Comparison of ENCODE assay signal across 1 cellular context in the genomic region with DNA sequence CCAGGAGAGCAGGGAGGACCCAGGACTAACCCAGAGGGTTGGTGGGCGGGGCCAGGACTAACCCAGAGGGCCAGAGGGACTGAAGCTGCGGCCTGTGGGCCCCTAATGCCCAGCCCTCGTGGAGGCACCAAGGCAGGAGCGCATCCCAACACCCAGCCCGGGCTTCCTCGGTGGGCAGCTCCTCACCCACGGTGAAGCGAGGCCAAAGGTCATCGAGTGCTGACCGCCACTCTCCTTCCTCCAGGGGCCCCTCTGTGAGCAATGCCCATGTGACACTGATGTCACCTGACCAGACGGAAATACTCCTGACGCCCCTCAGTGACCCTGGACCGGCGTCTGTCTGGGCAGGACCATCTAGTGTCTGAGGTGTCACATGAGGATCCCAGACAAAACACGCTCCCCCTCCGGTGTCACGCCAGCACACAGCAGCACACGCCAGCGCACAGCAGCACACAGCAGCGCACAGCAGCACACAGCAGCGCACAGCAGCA.
TF ChIP-seq lines count a peak whose summit lies in the region.

No MANE protein-coding gene starts in this region.

TF ChIP-seq in HepG2, 621 proteins besides CTCF, POLR2A, EP300 and RAD21 (continued from another document and continues in another):
- TF ChIP-seq, protein P1, sequence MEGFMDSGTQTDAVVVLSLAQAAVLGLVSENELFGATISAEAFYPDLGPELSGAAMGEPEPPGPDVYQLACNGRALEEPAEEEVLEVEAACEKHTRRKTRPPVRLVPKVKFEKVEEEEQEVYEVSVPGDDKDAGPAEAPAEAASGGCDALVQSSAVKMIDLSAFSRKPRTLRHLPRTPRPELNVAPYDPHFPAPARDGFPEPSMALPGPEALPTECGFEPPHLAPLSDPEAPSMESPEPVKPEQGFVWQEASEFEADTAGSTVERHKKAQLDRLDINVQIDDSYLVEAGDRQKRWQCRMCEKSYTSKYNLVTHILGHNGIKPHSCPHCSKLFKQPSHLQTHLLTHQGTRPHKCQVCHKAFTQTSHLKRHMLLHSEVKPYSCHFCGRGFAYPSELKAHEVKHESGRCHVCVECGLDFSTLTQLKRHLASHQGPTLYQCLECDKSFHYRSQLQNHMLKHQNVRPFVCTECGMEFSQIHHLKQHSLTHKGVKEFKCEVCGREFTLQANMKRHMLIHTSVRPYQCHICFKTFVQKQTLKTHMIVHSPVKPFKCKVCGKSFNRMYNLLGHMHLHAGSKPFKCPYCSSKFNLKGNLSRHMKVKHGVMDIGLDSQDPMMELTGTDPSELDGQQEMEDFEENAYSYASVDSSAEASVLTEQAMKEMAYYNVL (CRISPR knock-in tag; IDR thresholded peaks at IDR 0.05; ENCODE audit: borderline replicate concordance): no peak
- TF ChIP-seq MED13 (CRISPR knock-in tag; IDR thresholded peaks at IDR 0.05): no peak
- TF ChIP-seq SMARCE1 (IDR thresholded peaks at IDR 0.05; ENCODE audit: borderline replicate concordance): no peak
- peak; percentile 28; the same call in 1 of the 2 replicates for TF ChIP-seq ELF3 (CRISPR knock-in tag; IDR thresholded peaks at IDR 0.05)
- no peak for TF ChIP-seq NFYB (CRISPR knock-in tag; IDR thresholded peaks at IDR 0.05)
- TF ChIP-seq, protein P2, sequence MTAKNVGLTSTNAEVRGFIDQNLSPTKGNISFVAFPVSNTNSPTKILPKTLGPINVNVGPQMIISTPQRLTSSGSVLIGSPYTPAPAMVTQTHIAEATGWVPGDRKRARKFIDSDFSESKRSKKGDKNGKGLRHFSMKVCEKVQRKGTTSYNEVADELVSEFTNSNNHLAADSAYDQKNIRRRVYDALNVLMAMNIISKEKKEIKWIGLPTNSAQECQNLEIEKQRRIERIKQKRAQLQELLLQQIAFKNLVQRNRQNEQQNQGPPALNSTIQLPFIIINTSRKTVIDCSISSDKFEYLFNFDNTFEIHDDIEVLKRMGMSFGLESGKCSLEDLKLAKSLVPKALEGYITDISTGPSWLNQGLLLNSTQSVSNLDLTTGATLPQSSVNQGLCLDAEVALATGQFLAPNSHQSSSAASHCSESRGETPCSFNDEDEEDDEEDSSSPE (CRISPR knock-in tag; IDR thresholded peaks at IDR 0.05): no peak
- TF ChIP-seq, protein P3, sequence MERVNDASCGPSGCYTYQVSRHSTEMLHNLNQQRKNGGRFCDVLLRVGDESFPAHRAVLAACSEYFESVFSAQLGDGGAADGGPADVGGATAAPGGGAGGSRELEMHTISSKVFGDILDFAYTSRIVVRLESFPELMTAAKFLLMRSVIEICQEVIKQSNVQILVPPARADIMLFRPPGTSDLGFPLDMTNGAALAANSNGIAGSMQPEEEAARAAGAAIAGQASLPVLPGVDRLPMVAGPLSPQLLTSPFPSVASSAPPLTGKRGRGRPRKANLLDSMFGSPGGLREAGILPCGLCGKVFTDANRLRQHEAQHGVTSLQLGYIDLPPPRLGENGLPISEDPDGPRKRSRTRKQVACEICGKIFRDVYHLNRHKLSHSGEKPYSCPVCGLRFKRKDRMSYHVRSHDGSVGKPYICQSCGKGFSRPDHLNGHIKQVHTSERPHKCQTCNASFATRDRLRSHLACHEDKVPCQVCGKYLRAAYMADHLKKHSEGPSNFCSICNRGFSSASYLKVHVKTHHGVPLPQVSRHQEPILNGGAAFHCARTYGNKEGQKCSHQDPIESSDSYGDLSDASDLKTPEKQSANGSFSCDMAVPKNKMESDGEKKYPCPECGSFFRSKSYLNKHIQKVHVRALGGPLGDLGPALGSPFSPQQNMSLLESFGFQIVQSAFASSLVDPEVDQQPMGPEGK (CRISPR knock-in tag; IDR thresholded peaks at IDR 0.05): no peak
- TF ChIP-seq, protein P4, sequence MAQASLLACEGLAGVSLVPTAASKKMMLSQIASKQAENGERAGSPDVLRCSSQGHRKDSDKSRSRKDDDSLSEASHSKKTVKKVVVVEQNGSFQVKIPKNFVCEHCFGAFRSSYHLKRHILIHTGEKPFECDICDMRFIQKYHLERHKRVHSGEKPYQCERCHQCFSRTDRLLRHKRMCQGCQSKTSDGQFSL (CRISPR knock-in tag; IDR thresholded peaks at IDR 0.05): no peak
- 0 out of 2 replicates have a peak, but pooled peaks have one; percentile 34 for TF ChIP-seq ZNF543 (CRISPR knock-in tag; IDR thresholded peaks at IDR 0.05)
- TF ChIP-seq, protein P5, sequence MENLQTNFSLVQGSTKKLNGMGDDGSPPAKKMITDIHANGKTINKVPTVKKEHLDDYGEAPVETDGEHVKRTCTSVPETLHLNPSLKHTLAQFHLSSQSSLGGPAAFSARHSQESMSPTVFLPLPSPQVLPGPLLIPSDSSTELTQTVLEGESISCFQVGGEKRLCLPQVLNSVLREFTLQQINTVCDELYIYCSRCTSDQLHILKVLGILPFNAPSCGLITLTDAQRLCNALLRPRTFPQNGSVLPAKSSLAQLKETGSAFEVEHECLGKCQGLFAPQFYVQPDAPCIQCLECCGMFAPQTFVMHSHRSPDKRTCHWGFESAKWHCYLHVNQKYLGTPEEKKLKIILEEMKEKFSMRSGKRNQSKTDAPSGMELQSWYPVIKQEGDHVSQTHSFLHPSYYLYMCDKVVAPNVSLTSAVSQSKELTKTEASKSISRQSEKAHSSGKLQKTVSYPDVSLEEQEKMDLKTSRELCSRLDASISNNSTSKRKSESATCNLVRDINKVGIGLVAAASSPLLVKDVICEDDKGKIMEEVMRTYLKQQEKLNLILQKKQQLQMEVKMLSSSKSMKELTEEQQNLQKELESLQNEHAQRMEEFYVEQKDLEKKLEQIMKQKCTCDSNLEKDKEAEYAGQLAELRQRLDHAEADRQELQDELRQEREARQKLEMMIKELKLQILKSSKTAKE (CRISPR knock-in tag; IDR thresholded peaks at IDR 0.05; ENCODE audit: borderline replicate concordance): no peak
- TF ChIP-seq TARDBP (CRISPR knock-in tag; IDR thresholded peaks at IDR 0.05): peak; percentile 63
- no peak for TF ChIP-seq ZNF724P (CRISPR knock-in tag; IDR thresholded peaks at IDR 0.05; ENCODE audit: borderline replicate concordance)
- TF ChIP-seq RXRA (CRISPR knock-in tag; IDR thresholded peaks at IDR 0.05): peak; percentile 80
- TF ChIP-seq HOXA3 (CRISPR knock-in tag; IDR thresholded peaks at IDR 0.05): peak; percentile 53; the same call in 1 of the 2 replicates
- TF ChIP-seq SP4 (CRISPR knock-in tag; IDR thresholded peaks at IDR 0.05): 0 out of 2 replicates have a peak, but pooled peaks have one; percentile 12
- no peak for TF ChIP-seq GTF3A (CRISPR knock-in tag; conservative IDR thresholded peaks at IDR 0.05)
- no peak for TF ChIP-seq ZNF615 (CRISPR knock-in tag; IDR thresholded peaks at IDR 0.05; ENCODE audit: borderline replicate concordance)
- TF ChIP-seq ZMYM4 (CRISPR knock-in tag; IDR thresholded peaks at IDR 0.05): peak; percentile 34; the same call in 1 of the 2 replicates
- 0 out of 2 replicates have a peak, but pooled peaks have one; percentile 28 for TF ChIP-seq TGIF2 (CRISPR knock-in tag; IDR thresholded peaks at IDR 0.05)
- TF ChIP-seq FOXJ3 (CRISPR knock-in tag; IDR thresholded peaks at IDR 0.05; ENCODE audit: borderline replicate concordance): no peak
- TF ChIP-seq, protein P6, sequence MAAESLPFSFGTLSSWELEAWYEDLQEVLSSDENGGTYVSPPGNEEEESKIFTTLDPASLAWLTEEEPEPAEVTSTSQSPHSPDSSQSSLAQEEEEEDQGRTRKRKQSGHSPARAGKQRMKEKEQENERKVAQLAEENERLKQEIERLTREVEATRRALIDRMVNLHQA (CRISPR knock-in tag; IDR thresholded peaks at IDR 0.05): no peak
- TF ChIP-seq PLRG1 (conservative IDR thresholded peaks at IDR 0.05): no peak
- 0 out of 2 replicates have a peak, but pooled peaks have one; percentile 36 for TF ChIP-seq SIN3A (IDR thresholded peaks at IDR 0.05; ENCODE audit: borderline replicate concordance, low read depth, low read length)
- no peak for TF ChIP-seq RFXAP (CRISPR knock-in tag; IDR thresholded peaks at IDR 0.05; ENCODE audit: borderline replicate concordance)
- no peak for TF ChIP-seq ZNF274 (CRISPR knock-in tag; IDR thresholded peaks at IDR 0.05)
- TF ChIP-seq ASH2L (IDR thresholded peaks at IDR 0.05; ENCODE audit: insufficient read length, low read depth, low read length): peak; percentile 30
- TF ChIP-seq ZNF138 (CRISPR knock-in tag; IDR thresholded peaks at IDR 0.05; ENCODE audit: low read depth): no peak
- no peak for TF ChIP-seq NCOR1 (IDR thresholded peaks at IDR 0.05; ENCODE audit: borderline replicate concordance, low read length)
- no peak for TF ChIP-seq KLF9 (CRISPR knock-in tag; IDR thresholded peaks at IDR 0.05; ENCODE audit: low read depth)
- TF ChIP-seq ZNF17 (CRISPR knock-in tag; IDR thresholded peaks at IDR 0.05): no peak
- TF ChIP-seq ZNF451 (CRISPR knock-in tag; IDR thresholded peaks at IDR 0.05): no peak
- no peak for TF ChIP-seq ARNT (IDR thresholded peaks at IDR 0.05)
- TF ChIP-seq PHF8 (CRISPR knock-in tag; IDR thresholded peaks at IDR 0.05): no peak
- TF ChIP-seq SMAD1 (CRISPR knock-in tag; IDR thresholded peaks at IDR 0.05; ENCODE audit: borderline replicate concordance, low read depth): no peak
- TF ChIP-seq, protein P7, sequence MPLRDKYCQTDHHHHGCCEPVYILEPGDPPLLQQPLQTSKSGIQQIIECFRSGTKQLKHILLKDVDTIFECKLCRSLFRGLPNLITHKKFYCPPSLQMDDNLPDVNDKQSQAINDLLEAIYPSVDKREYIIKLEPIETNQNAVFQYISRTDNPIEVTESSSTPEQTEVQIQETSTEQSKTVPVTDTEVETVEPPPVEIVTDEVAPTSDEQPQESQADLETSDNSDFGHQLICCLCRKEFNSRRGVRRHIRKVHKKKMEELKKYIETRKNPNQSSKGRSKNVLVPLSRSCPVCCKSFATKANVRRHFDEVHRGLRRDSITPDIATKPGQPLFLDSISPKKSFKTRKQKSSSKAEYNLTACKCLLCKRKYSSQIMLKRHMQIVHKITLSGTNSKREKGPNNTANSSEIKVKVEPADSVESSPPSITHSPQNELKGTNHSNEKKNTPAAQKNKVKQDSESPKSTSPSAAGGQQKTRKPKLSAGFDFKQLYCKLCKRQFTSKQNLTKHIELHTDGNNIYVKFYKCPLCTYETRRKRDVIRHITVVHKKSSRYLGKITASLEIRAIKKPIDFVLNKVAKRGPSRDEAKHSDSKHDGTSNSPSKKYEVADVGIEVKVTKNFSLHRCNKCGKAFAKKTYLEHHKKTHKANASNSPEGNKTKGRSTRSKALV (CRISPR knock-in tag; IDR thresholded peaks at IDR 0.05): no peak
- TF ChIP-seq, protein P8, sequence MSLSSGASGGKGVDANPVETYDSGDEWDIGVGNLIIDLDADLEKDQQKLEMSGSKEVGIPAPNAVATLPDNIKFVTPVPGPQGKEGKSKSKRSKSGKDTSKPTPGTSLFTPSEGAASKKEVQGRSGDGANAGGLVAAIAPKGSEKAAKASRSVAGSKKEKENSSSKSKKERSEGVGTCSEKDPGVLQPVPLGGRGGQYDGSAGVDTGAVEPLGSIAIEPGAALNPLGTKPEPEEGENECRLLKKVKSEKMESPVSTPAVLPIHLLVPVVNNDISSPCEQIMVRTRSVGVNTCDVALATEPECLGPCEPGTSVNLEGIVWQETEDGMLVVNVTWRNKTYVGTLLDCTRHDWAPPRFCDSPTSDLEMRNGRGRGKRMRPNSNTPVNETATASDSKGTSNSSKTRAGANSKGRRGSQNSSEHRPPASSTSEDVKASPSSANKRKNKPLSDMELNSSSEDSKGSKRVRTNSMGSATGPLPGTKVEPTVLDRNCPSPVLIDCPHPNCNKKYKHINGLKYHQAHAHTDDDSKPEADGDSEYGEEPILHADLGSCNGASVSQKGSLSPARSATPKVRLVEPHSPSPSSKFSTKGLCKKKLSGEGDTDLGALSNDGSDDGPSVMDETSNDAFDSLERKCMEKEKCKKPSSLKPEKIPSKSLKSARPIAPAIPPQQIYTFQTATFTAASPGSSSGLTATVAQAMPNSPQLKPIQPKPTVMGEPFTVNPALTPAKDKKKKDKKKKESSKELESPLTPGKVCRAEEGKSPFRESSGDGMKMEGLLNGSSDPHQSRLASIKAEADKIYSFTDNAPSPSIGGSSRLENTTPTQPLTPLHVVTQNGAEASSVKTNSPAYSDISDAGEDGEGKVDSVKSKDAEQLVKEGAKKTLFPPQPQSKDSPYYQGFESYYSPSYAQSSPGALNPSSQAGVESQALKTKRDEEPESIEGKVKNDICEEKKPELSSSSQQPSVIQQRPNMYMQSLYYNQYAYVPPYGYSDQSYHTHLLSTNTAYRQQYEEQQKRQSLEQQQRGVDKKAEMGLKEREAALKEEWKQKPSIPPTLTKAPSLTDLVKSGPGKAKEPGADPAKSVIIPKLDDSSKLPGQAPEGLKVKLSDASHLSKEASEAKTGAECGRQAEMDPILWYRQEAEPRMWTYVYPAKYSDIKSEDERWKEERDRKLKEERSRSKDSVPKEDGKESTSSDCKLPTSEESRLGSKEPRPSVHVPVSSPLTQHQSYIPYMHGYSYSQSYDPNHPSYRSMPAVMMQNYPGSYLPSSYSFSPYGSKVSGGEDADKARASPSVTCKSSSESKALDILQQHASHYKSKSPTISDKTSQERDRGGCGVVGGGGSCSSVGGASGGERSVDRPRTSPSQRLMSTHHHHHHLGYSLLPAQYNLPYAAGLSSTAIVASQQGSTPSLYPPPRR (CRISPR knock-in tag; IDR thresholded peaks at IDR 0.05; ENCODE audit: borderline replicate concordance): no peak
- TF ChIP-seq, protein P9, sequence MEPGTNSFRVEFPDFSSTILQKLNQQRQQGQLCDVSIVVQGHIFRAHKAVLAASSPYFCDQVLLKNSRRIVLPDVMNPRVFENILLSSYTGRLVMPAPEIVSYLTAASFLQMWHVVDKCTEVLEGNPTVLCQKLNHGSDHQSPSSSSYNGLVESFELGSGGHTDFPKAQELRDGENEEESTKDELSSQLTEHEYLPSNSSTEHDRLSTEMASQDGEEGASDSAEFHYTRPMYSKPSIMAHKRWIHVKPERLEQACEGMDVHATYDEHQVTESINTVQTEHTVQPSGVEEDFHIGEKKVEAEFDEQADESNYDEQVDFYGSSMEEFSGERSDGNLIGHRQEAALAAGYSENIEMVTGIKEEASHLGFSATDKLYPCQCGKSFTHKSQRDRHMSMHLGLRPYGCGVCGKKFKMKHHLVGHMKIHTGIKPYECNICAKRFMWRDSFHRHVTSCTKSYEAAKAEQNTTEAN (CRISPR knock-in tag; conservative IDR thresholded peaks at IDR 0.05): no peak
- no peak for TF ChIP-seq HNRNPLL (IDR thresholded peaks at IDR 0.05; ENCODE audit: low read depth, low read length, poor library complexity, severe bottlenecking)
- TF ChIP-seq, protein P10, sequence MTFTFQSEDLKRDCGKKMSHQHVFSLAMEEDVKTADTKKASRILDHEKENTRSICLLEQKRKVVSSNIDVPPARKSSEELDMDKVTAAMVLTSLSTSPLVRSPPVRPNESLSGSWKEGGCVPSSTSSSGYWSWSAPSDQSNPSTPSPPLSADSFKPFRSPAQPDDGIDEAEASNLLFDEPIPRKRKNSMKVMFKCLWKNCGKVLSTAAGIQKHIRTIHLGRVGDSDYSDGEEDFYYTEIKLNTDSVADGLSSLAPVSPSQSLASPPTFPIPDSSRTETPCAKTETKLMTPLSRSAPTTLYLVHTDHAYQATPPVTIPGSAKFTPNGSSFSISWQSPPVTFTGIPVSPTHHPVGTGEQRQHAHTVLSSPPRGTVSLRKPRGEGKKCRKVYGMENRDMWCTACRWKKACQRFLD (CRISPR knock-in tag; IDR thresholded peaks at IDR 0.05; ENCODE audit: borderline replicate concordance): no peak
- TF ChIP-seq, protein P11, sequence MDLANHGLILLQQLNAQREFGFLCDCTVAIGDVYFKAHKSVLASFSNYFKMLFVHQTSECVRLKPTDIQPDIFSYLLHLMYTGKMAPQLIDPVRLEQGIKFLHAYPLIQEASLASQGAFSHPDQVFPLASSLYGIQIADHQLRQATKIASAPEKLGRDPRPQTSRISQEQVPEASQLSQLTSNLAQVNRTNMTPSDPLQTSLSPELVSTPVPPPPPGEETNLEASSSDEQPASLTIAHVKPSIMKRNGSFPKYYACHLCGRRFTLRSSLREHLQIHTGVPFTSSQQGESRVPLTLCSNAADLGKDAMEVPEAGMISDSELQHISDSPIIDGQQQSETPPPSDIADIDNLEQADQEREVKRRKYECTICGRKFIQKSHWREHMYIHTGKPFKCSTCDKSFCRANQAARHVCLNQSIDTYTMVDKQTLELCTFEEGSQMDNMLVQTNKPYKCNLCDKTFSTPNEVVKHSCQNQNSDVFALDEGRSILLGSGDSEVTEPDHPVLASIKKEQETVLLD (CRISPR knock-in tag; IDR thresholded peaks at IDR 0.05; ENCODE audit: low read depth): no peak
